19 cellular contexts compared by ENCODE assay signal in the genomic region with DNA sequence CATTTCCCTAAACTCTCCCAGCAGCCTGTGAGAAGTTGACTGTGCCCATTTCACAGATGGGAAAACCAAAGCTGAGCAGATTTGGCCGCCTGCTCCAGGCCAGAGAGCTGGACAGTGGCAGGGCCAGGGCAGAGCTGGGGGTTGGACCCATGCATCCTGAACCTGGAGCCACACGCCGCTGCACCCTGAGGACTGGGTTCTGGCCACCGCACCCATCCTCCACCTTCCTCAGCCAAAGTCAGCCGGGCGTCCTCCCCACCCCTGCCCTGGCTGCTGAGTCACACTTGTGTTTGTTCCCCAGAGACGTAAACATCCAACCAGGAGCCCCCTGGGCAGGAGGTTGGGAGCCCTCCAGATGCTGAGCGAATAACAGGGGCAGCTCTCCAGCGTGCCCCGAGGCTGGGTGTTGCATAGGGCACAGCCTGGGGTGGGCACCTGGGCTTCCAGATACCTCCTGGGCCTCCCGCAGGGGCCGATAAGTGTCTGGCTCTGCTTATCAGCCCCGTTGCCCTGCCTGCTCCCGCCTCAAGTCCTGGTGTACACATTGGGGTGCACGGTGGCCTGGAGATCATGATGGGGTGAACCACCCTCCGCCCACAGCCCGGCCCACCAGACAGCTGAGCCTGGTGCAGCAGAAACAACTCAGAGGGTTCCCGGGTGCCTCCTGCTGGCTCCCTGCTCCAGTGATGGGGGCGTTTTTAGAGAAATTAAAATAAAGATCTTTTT. TPM values are rescaled to one million over a fixed set of nuclear protein-coding genes. Genes with fewer than 3 reads are reported as not detected.
A peak's percentile ranks its signal among the peaks of the same experiment; 100 is the strongest.
DNase-seq lines count a peak whose midpoint lies in the region; ATAC-seq, FAIRE-seq and TF ChIP-seq lines count a peak whose summit lies in the region.
"Had no signal": no experiment of that assay in that cellular context is flagged by ENCODE, and none has a peak within 500 bp of the region (broad histone marks: within the 10 kb centered on the region; RNA-seq: fewer than 3 reads in every experiment).

No MANE protein-coding gene starts in this region.

- POLR2A ChIA-PET in H1 (lab: Charles Lee; ENCODE audit: partially characterized antibody), result interaction anchor here (1.5 kb wide), 1 partner anchor 24 kb away, joined by 3 read pairs; a partner anchor contains a TSS

- H2BK5ac ChIP-seq in H1 (ENCODE audit: low read depth, low read length), result no peak overlapping the region

- no peak overlapping the region for H3K4me2 ChIP-seq in H1 (ENCODE audit: insufficient read depth in 1 of 2, low read depth in 2 of 2, low read length in 2 of 2)

- no peak overlapping the region for H2BK15ac ChIP-seq in H1 (ENCODE audit: low read length)

- no peak overlapping the region for H3K27ac ChIP-seq in H1 (ENCODE audit: low read depth, low read length)
- H3K27ac ChIP-seq in sigmoid colon, result peak overlapping the region in 3 of 4 donors; percentile 67 to 70 (median 69)
- H3K27ac ChIP-seq: parathyroid adenoma had no signal

- intact Hi-C loops in sigmoid colon (cut with DNase I), result no loop called here

- H3K23ac ChIP-seq in H1 (ENCODE audit: insufficient read length), result no peak overlapping the region

- no peaks in the 10 kb centered on the region for H3K36me3 ChIP-seq in H1 (ENCODE audit: control insufficient read depth in 2 of 4, insufficient read depth in 4 of 4, low read length in 3 of 4)
- H3K36me3 ChIP-seq in sigmoid colon, result peaks cover 0 to under 1% (median under 1%) of the 10 kb centered on the region in 4 donors

- H3K56ac ChIP-seq in H1 (replicated peaks; ENCODE audit: insufficient read length, low read depth, low read length), result no peak overlapping the region

- no peak overlapping the region for H2AK5ac ChIP-seq in H1 (ENCODE audit: low read depth, low read length)

- ATAC-seq in GM21390 (IDR thresholded peaks at IDR 0.05; ENCODE audit: unreplicated experiment), result no peak
- ATAC-seq: activated CD4-positive, alpha-beta T cell treated with anti-CD3 and anti-CD28 coated beads for 36 hours; Panc1; stimulated activated naive CD8-positive, alpha-beta T cell treated with anti-CD3 and anti-CD28 coated beads, Interleukin-15, Interleukin-2, amounts not matched to agents 100 U/mL and 50 U/mL, for 24 hours had no signal

- DNase-seq in EL, result peak; percentile 26
- DNase-seq in NCI-H2171 treated with DMSO at 0.1 percent for 48 hours (lab: John Stamatoyannopoulos, UW), result peak; percentile 58
- DNase-seq in H1 (ENCODE audit: low read depth in 1 of 2, low spot score in 2 of 2), result no peak
- DNase-seq in sigmoid colon, result no peak
- no peak for DNase-seq in NCI-H526 (lab: John Stamatoyannopoulos, UW)
- no peak for DNase-seq in NCI-H1694 treated with DMSO at 0.1 percent for 48 hours (lab: John Stamatoyannopoulos, UW)
- DNase-seq: activated CD4-positive, alpha-beta T cell treated with anti-CD3 and anti-CD28 coated beads for 36 hours; activated naive CD8-positive, alpha-beta T cell treated with anti-CD3 and anti-CD28 coated beads for 36 hours; CD4-positive, alpha-beta memory T cell; cerebellar nuclear complex; midbrain; NCI-H2029; NCI-H524 treated with DMSO at 0.1 percent for 48 hours; stimulated activated naive CD8-positive, alpha-beta T cell treated with anti-CD3 and anti-CD28 coated beads, Interleukin-15, Interleukin-2, amounts not matched to agents 100 U/mL and 50 U/mL, for 24 hours had no signal

- H2BK120ac ChIP-seq in H1 (replicated peaks; ENCODE audit: low read depth, low read length), result no peak overlapping the region

- no peak overlapping the region for H4K5ac ChIP-seq in H1 (ENCODE audit: insufficient read length, low read depth, low read length)

- no peaks in the 10 kb centered on the region for H3K79me2 ChIP-seq in H1 (ENCODE audit: control insufficient read depth in 1 of 2, insufficient read depth in 2 of 2, low read length in 2 of 2)
- H3K79me2 ChIP-seq: parathyroid adenoma had no signal

- FAIRE-seq in H1 (lab: Jason Lieb, UNC), result no peak
- FAIRE-seq: G401.6, keratinocyte had no signal

- no peak overlapping the region for H2BK12ac ChIP-seq in H1 (ENCODE audit: low read depth, low read length)

- no peaks in the 10 kb centered on the region for H3K79me1 ChIP-seq in H1 (ENCODE audit: low read depth, low read length)

- H3K4me3 ChIP-seq in H1 (ENCODE audit: extremely low read depth in 1 of 4, insufficient read depth in 2 of 4, low read depth in 3 of 4, low read length in 4 of 4) (no peak overlapping the region), sigmoid colon (no peak overlapping the region)

- H2BK20ac ChIP-seq in H1 (ENCODE audit: low read length), result no peak overlapping the region

- 0 out of 2 replicates have a peak overlapping the region, but pooled peaks have one; percentile 11 for H4K8ac ChIP-seq in H1 (ENCODE audit: extremely low read depth, insufficient read depth, low read length)

- no peak overlapping the region for H3K14ac ChIP-seq in H1 (ENCODE audit: insufficient read length)

- H3K23me2 ChIP-seq in H1 (ENCODE audit: low read depth, low read length), result peaks cover 5% of the 10 kb centered on the region; the same call in 1 of the 2 replicates

- H3K9me3 ChIP-seq in H1 (ENCODE audit: insufficient read depth in 2 of 2, low read depth in 1 of 2, low read length in 1 of 2) (no peaks in the 10 kb centered on the region), sigmoid colon (no peaks in the 10 kb centered on the region)

- H2AFZ ChIP-seq in H1 (ENCODE audit: low read length), result no peak overlapping the region
- H2AFZ ChIP-seq: parathyroid adenoma had no signal

- no peaks in the 10 kb centered on the region for H3K27me3 ChIP-seq in H1 (replicated peaks in 1 of 4; ENCODE audit: control insufficient read depth in 3 of 4, extremely low read depth in 1 of 4, insufficient read depth in 3 of 4, low read length in 3 of 4)
- no peaks in the 10 kb centered on the region for H3K27me3 ChIP-seq in sigmoid colon

- no peak overlapping the region for H3K18ac ChIP-seq in H1 (ENCODE audit: extremely low read depth, low read length)

- no peak for TF ChIP-seq CTCF in H1 (IDR thresholded peaks at IDR 0.05; ENCODE audit: control extremely low read depth in 1 of 3, insufficient read depth in 1 of 3, low read depth in 1 of 3, low read length in 3 of 3)
- no peak for TF ChIP-seq CTCF in sigmoid colon (IDR thresholded peaks at IDR 0.05)

- peaks cover 0 to 4% of the 10 kb centered on the region in 2 experiments for H4K20me1 ChIP-seq in H1 (replicated peaks in 1 of 2; ENCODE audit: control insufficient read depth in 1 of 2, insufficient read depth in 2 of 2, low read length in 2 of 2)

- no peak for TF ChIP-seq EP300 in H1 (IDR thresholded peaks at IDR 0.05; ENCODE audit: borderline replicate concordance in 1 of 2, low read depth in 2 of 2, low read length in 2 of 2)
- TF ChIP-seq EP300 in sigmoid colon (IDR thresholded peaks at IDR 0.05), result no peak

- WGBS in H1 (ENCODE audit: extremely low coverage in 1 of 2, insufficient coverage in 1 of 2, insufficient read length in 1 of 2, insufficient replicate concordance in 2 of 2, low coverage in 1 of 2, low lambda C conversion rate in 2 of 2, missing lambda C conversion rate in 1 of 2), 2 experiments, result 88% methylated on average over 17 of the region's 19 CpGs; no CpG with 5 or more reads in 1 of the 2 experiments
- WGBS in sigmoid colon, 2 donors, result 76 to 78% methylated on average over 19 of the region's 19 CpGs

- TF ChIP-seq POLR2A in H1 (IDR thresholded peaks at IDR 0.05; ENCODE audit: control extremely low read depth in 1 of 2, low read depth in 2 of 2, low read length in 2 of 2) (no peak), sigmoid colon (IDR thresholded peaks at IDR 0.05) (no peak)

- H4K91ac ChIP-seq in H1 (replicated peaks; ENCODE audit: insufficient read length, low read length), result no peak overlapping the region

- no peak overlapping the region; a peak in 1 of 7 replicates for H3K9ac ChIP-seq in H1 (replicated peaks in 1 of 4; ENCODE audit: extremely low read depth in 1 of 4, low read depth in 3 of 4, low read length in 3 of 4)
- H3K9ac ChIP-seq: parathyroid adenoma had no signal

- TF ChIP-seq RAD21 in H1 (IDR thresholded peaks at IDR 0.05 in 1 of 2, conservative IDR thresholded peaks at IDR 0.05 in 1 of 2; ENCODE audit: low read depth in 2 of 2, low read length in 2 of 2), result no peak

- H3K4me1 ChIP-seq in H1 (replicated peaks in 1 of 4; ENCODE audit: control insufficient read depth in 3 of 4, insufficient read depth in 4 of 4, low read length in 3 of 4) (no peaks in the 10 kb centered on the region), sigmoid colon (peaks cover 0 to 36% (median 30%) of the 10 kb centered on the region in 4 donors)
- H3K4me1 ChIP-seq: parathyroid adenoma had no signal

- no peak overlapping the region for H3K4ac ChIP-seq in H1 (replicated peaks; ENCODE audit: insufficient read length, low read depth, low read length)

- CTCF ChIA-PET in H1 (lab: Charles Lee; ENCODE audit: partially characterized antibody), result interaction anchor here (0.9 to 1.8 kb wide), 5 partner anchors 13 to 81 kb away, joined by 3 to 5 read pairs (median 4); no protein-coding TSS in a partner anchor

TF ChIP-seq in H1, 55 proteins besides CTCF, POLR2A, EP300 and RAD21 (continues in another document):
- TF ChIP-seq NRF1 (IDR thresholded peaks at IDR 0.05; ENCODE audit: low read depth, low read length) (no peak), TAF7 (optimal IDR thresholded peaks at IDR 0.05; ENCODE audit: borderline replicate concordance, low read depth, low read length) (no peak), CBX5 (IDR thresholded peaks at IDR 0.05; ENCODE audit: low read depth, low read length) (no peak), NANOG (IDR thresholded peaks at IDR 0.05; ENCODE audit: insufficient read depth, low read depth, low read length, poor library complexity, severe bottlenecking) (no peak), BRCA1 (IDR thresholded peaks at IDR 0.05; ENCODE audit: low read depth, low read length) (no peak)

RNA-seq across cellular contexts. Expression of a gene that starts 23.8 kb away (rescaled TPM):
- 57.7 and 60.1 TPM in 2 replicates for total RNA-seq in H1 (2021; fragmentation: NEBNext Ultra II Directional; extraction: Animal tissue kit (Norgen Biotek cat#: 25700))
- polyA plus RNA-seq in H1 (2011; rRNA removed) (109 and 131 TPM in 2 replicates), sigmoid colon (10 to 100 TPM; 31.4 to 59.9 (median 34.8) TPM)
- 71.9 TPM for polyA plus RNA-seq in H1 (2011; cell fraction: cytosol; rRNA removed)
- 75.2 TPM for polyA plus RNA-seq in H1 (2011; cell fraction: nucleus; rRNA removed)
- 32.3 to 58.0 TPM (median 56.1 TPM) in 4 replicates for polyA plus RNA-seq in H1 (2012, experiment 1 of 2)
- 61.6 TPM for polyA plus RNA-seq in H1 (2012, experiment 2 of 2)
- 53.7 TPM for polyA plus RNA-seq in H1 (2013, experiment 1 of 2)
- polyA plus RNA-seq in H1 (2013, experiment 2 of 2), result 52.7 TPM
- polyA minus RNA-seq in H1 (2011; rRNA and poly(A)+ RNA removed), result 16.3 and 19.0 TPM in 2 replicates
- polyA minus RNA-seq in H1 (2011; cell fraction: cytosol; rRNA and poly(A)+ RNA removed), result 49.0 TPM
- 23.7 TPM for polyA minus RNA-seq in H1 (2011; cell fraction: nucleus; rRNA and poly(A)+ RNA removed)
- 10 to 100 TPM; 48.5 to 94.2 (median 78.8) TPM for total RNA-seq in sigmoid colon

Comparison
In these comparisons a context has a peak if more than half of its experiments do, and no peak if none do; other contexts are left out.
1. DNase-seq: peak in EL (single experiment) and NCI-H2171 treated with DMSO at 0.1 percent for 48 hours (single experiment); none in H1 (0 of 2), sigmoid colon (single experiment), NCI-H526 (0 of 2) and NCI-H1694 treated with DMSO at 0.1 percent for 48 hours (single experiment).